Comparison of ENCODE assay signal across 11 cellular contexts in genomic region chr1:230103341-230104173, GRCh38. TPM values are rescaled to one million over a fixed set of nuclear protein-coding genes. Genes with fewer than 3 reads are reported as not detected.
A peak's percentile ranks its signal among the peaks of the same experiment; 100 is the strongest.
DNase-seq lines count a peak whose midpoint lies in the region; ATAC-seq and TF ChIP-seq lines count a peak whose summit lies in the region.
"Had no signal": no experiment of that assay in that cellular context is flagged by ENCODE, and none has a peak within 500 bp of the region (broad histone marks: within the 10 kb centered on the region; RNA-seq: fewer than 3 reads in every experiment).

No MANE protein-coding gene starts in this region.

- TF ChIP-seq POLR2A in heart left ventricle (IDR thresholded peaks at IDR 0.05): no peak

- TF ChIP-seq CTCF in right atrium auricular region (IDR thresholded peaks at IDR 0.05) (no peak), heart left ventricle (IDR thresholded peaks at IDR 0.05) (no peak), liver (IDR thresholded peaks at IDR 0.05; ENCODE audit: low read depth, low read length, missing input control) (no peak), left ventricle myocardium inferior (IDR thresholded peaks at IDR 0.05; ENCODE audit: borderline replicate concordance) (no peak), nephron progenitor cell (IDR thresholded peaks at IDR 0.05) (no peak)

- H3K27me3 ChIP-seq in right atrium auricular region: no peaks in the 10 kb centered on the region
- no peaks in the 10 kb centered on the region for H3K27me3 ChIP-seq in heart left ventricle
- H3K27me3 ChIP-seq in liver (ENCODE audit: control insufficient read depth in 4 of 4, insufficient read depth in 4 of 4, low read length in 3 of 4): no peaks in the 10 kb centered on the region
- H3K27me3 ChIP-seq in left ventricle myocardium inferior (ENCODE audit: low read depth): no peaks in the 10 kb centered on the region

- no peak for ATAC-seq in heart left ventricle

- H3K36me3 ChIP-seq in right atrium auricular region (no peaks in the 10 kb centered on the region), heart left ventricle (peaks cover 0 to 2% (median 0%) of the 10 kb centered on the region in 9 donors), liver (ENCODE audit: control insufficient read depth in 4 of 4, insufficient read depth in 3 of 4, low read depth in 1 of 4, low read length in 3 of 4) (no peaks in the 10 kb centered on the region), left ventricle myocardium inferior (no peaks in the 10 kb centered on the region)

- H3K27ac ChIP-seq in right atrium auricular region (peak overlapping the region; percentile 73 to 85), heart left ventricle (peak overlapping the region in 3 of 12 donors; percentile 25 to 80 (median 47)), liver (ENCODE audit: low read depth in 1 of 2, low read length in 2 of 2) (peak overlapping the region; percentile 81 to 98), left ventricle myocardium inferior (replicated peaks) (no peak overlapping the region)

- peaks cover 73% of the 10 kb centered on the region for H3K4me1 Mint-ChIP-seq in activated naive CD8-positive, alpha-beta T cell (ENCODE audit: low read depth)
- peaks cover 72% of the 10 kb centered on the region for H3K4me1 Mint-ChIP-seq in nephron progenitor cell

- peak overlapping the region in 1 of 2 donors; percentile 10 for H3K9ac ChIP-seq in liver (ENCODE audit: low read depth in 1 of 2, low read length in 2 of 2)

- intact Hi-C loops in heart left ventricle (cut with DNase I): loop anchor here in 1 of 10 donors (2.0 kb wide), 1 partner anchor 37 kb away; the partner anchor contains the start of gene GALNT2
- intact Hi-C loops in left ventricle myocardium inferior (cut with micrococcal nuclease): no loop called here

- no peak for TF ChIP-seq RAD21 in liver (IDR thresholded peaks at IDR 0.05)

- H3K4me3 ChIP-seq in right atrium auricular region (no peak overlapping the region), heart left ventricle (no peak overlapping the region), liver (ENCODE audit: low read depth in 1 of 3, low read length in 3 of 3) (no peak overlapping the region), left ventricle myocardium inferior (no peak overlapping the region)

- H3K4me3 Mint-ChIP-seq in activated naive CD8-positive, alpha-beta T cell: peak overlapping the region; percentile 77
- H3K4me3 Mint-ChIP-seq in nephron progenitor cell: no peak overlapping the region

- H3K9me3 Mint-ChIP-seq in activated naive CD8-positive, alpha-beta T cell (ENCODE audit: low read depth): no peaks in the 10 kb centered on the region
- H3K9me3 Mint-ChIP-seq in nephron progenitor cell: no peaks in the 10 kb centered on the region

- H3K27me3 Mint-ChIP-seq in activated naive CD8-positive, alpha-beta T cell: no peaks in the 10 kb centered on the region
- H3K27me3 Mint-ChIP-seq in nephron progenitor cell (ENCODE audit: low read depth, poor library complexity): peaks cover 16% of the 10 kb centered on the region

- H3K9me3 ChIP-seq in right atrium auricular region (no peaks in the 10 kb centered on the region), heart left ventricle (no peaks in the 10 kb centered on the region), liver (ENCODE audit: control insufficient read depth in 4 of 4, low read length in 3 of 4) (no peaks in the 10 kb centered on the region), left ventricle myocardium inferior (replicated peaks) (no peaks in the 10 kb centered on the region)

- H3K4me1 ChIP-seq in right atrium auricular region: peaks cover 3 to 43% of the 10 kb centered on the region in 2 donors
- H3K4me1 ChIP-seq in heart left ventricle: peaks cover 0 to 68% (median 39%) of the 10 kb centered on the region in 12 donors
- peaks cover 20 to 59% (median 53%) of the 10 kb centered on the region in 4 donors for H3K4me1 ChIP-seq in liver (ENCODE audit: control insufficient read depth in 4 of 4, insufficient read depth in 4 of 4, low read length in 3 of 4)
- peaks cover 50% of the 10 kb centered on the region for H3K4me1 ChIP-seq in left ventricle myocardium inferior

- DNase-seq in right atrium auricular region (ENCODE audit: low spot score): no peak
- no peak for DNase-seq in heart left ventricle
- no peak for DNase-seq in amygdala (lab: John Stamatoyannopoulos, UW)
- DNase-seq in stimulated activated naive CD4-positive, alpha-beta T cell treated with Interleukin-2 at 50 U/mL for 16 hours (lab: John Stamatoyannopoulos, UW): no peak
- no peak for DNase-seq in left ventricle myocardium inferior
- no peak for DNase-seq in nephron progenitor cell
- DNase-seq: islet precursor cell, NCI-H1694, right cardiac atrium had no signal

- WGBS in heart left ventricle, 4 donors: 82 to 87% (median 85%) methylated on average over 5 of the region's 5 CpGs
- WGBS in liver: 73% methylated on average over 5 of the region's 5 CpGs

- peak overlapping the region; percentile 93 for H3K27ac Mint-ChIP-seq in activated naive CD8-positive, alpha-beta T cell
- no peak overlapping the region for H3K27ac Mint-ChIP-seq in nephron progenitor cell

- peaks cover under 1% of the 10 kb centered on the region for H3K36me3 Mint-ChIP-seq in activated naive CD8-positive, alpha-beta T cell
- H3K36me3 Mint-ChIP-seq in nephron progenitor cell (ENCODE audit: low read depth): no peaks in the 10 kb centered on the region

TF ChIP-seq in liver, 16 proteins besides CTCF, POLR2A, EP300 and RAD21:
- TF ChIP-seq FOXA2 (IDR thresholded peaks at IDR 0.05): no peak
- TF ChIP-seq HNF4G (IDR thresholded peaks at IDR 0.05): no peak
- TF ChIP-seq NR2F2 (IDR thresholded peaks at IDR 0.05): no peak
- no peak for TF ChIP-seq GABPA (IDR thresholded peaks at IDR 0.05 in 1 of 2, conservative IDR thresholded peaks at IDR 0.05 in 1 of 2)
- TF ChIP-seq ZBTB33 (IDR thresholded peaks at IDR 0.05): no peak
- no peak for TF ChIP-seq ATF3 (IDR thresholded peaks at IDR 0.05)
- no peak for TF ChIP-seq RXRA (IDR thresholded peaks at IDR 0.05)
- no peak for TF ChIP-seq YY1 (IDR thresholded peaks at IDR 0.05)
- no peak for TF ChIP-seq EGR1 (IDR thresholded peaks at IDR 0.05; ENCODE audit: low read depth in 2 of 2)
- no peak for TF ChIP-seq FOXA1 (IDR thresholded peaks at IDR 0.05)
- no peak for TF ChIP-seq HNF4A (conservative IDR thresholded peaks at IDR 0.05)
- TF ChIP-seq REST (IDR thresholded peaks at IDR 0.05): no peak
- no peak for TF ChIP-seq JUND (IDR thresholded peaks at IDR 0.05)
- no peak for TF ChIP-seq SP1 (IDR thresholded peaks at IDR 0.05)

RNA-seq across cellular contexts. Expression of gene GALNT2, which starts 36.5 kb away (rescaled TPM):
- total RNA-seq in right atrium auricular region (10 to 100 TPM; 29.9 to 39.5 TPM), heart left ventricle (10 to 100 TPM; 21.0 to 44.9 (median 31.6) TPM), liver (100 to 1,000 TPM in 1 of 2 donors, 10 to 100 TPM in 1; 75.8 to 153 TPM), left ventricle myocardium inferior (28.3 TPM)
- polyA plus RNA-seq in heart left ventricle (10 to 100 TPM; 10.1 to 44.8 TPM), liver (100 to 1,000 TPM in 1 of 2 donors, 10 to 100 TPM in 1; 47.5 to 182 TPM)
